Comparison of ENCODE assay signal across 19 cellular contexts in genomic region chr22:30928401-30928800, GRCh38. TPM values are rescaled to one million over a fixed set of nuclear protein-coding genes. Genes with fewer than 3 reads are reported as not detected.
A peak's percentile ranks its signal among the peaks of the same experiment; 100 is the strongest.
DNase-seq lines count a peak whose midpoint lies in the region; ATAC-seq, FAIRE-seq and TF ChIP-seq lines count a peak whose summit lies in the region.
"Had no signal": no experiment of that assay in that cellular context is flagged by ENCODE, and none has a peak within 500 bp of the region (broad histone marks: within the 10 kb centered on the region; RNA-seq: fewer than 3 reads in every experiment).

No MANE protein-coding gene starts in this region.

- no peaks in the 10 kb centered on the region for H3K4me1 Mint-ChIP-seq in activated CD8-positive, alpha-beta memory T cell treated with anti-CD3 and anti-CD28 coated beads, Interleukin-2, amount 10 ng/mL, durations not matched to agents 7 days and 5 days
- H3K4me1 Mint-ChIP-seq in naive thymus-derived CD4-positive, alpha-beta T cell: peaks cover 0 to 33% (median 27%) of the 10 kb centered on the region in 7 donors
- H3K4me1 Mint-ChIP-seq in progenitor cell of endocrine pancreas (ENCODE audit: low read depth) (no peaks in the 10 kb centered on the region), glutamatergic neuron (ENCODE audit: low read depth, unreplicated experiment) (no peaks in the 10 kb centered on the region)

- peak overlapping the region; percentile 13 for H3K27ac Mint-ChIP-seq in activated CD8-positive, alpha-beta memory T cell treated with anti-CD3 and anti-CD28 coated beads, Interleukin-2, amount 10 ng/mL, durations not matched to agents 7 days and 5 days
- peak overlapping the region in 5 of 9 donors; percentile 9 to 65 (median 31) for H3K27ac Mint-ChIP-seq in naive thymus-derived CD4-positive, alpha-beta T cell
- H3K27ac Mint-ChIP-seq in progenitor cell of endocrine pancreas: peak overlapping the region; percentile 35
- no peak overlapping the region for H3K27ac Mint-ChIP-seq in glutamatergic neuron (ENCODE audit: unreplicated experiment)

- CTCF ChIA-PET in activated CD8-positive, alpha-beta memory T cell treated with anti-CD3 and anti-CD28 coated beads, Interleukin-2, amount 10 ng/mL, durations not matched to agents 7 days and 5 days (lab: Charles Lee): no interaction called here
- CTCF ChIA-PET in naive thymus-derived CD4-positive, alpha-beta T cell (lab: Charles Lee): interaction anchor here (0.6 kb wide), 1 partner anchor 633 kb away, joined by 3 read pairs; no protein-coding TSS in a partner anchor

- peak; percentile 7 for FAIRE-seq in bronchial epithelial cell (lab: Jason Lieb, UNC)
- FAIRE-seq: A549, GM12878, HepG2 had no signal

- no peak overlapping the region for H3K27ac ChIP-seq in naive thymus-derived CD4-positive, alpha-beta T cell (ENCODE audit: low read depth, low read length)
- H3K27ac ChIP-seq: 22Rv1, A549, C4-2B had no signal

- H3K36me3 ChIP-seq in bronchial epithelial cell (ENCODE audit: control insufficient read depth, insufficient read depth, low read length): peaks cover 27% of the 10 kb centered on the region
- H3K36me3 ChIP-seq in naive thymus-derived CD4-positive, alpha-beta T cell (ENCODE audit: control insufficient read depth in 2 of 3, insufficient read depth in 3 of 3, low read length in 3 of 3): peaks cover 19 to 97% (median 38%) of the 10 kb centered on the region in 3 experiments

- peaks cover 0 to 9% of the 10 kb centered on the region in 2 donors for H3K4me1 ChIP-seq in naive thymus-derived CD4-positive, alpha-beta T cell (ENCODE audit: control insufficient read depth in 2 of 2, insufficient read depth in 2 of 2, low read length in 2 of 2)
- H3K4me1 ChIP-seq: A549 had no signal

- H3K36me3 Mint-ChIP-seq in activated CD8-positive, alpha-beta memory T cell treated with anti-CD3 and anti-CD28 coated beads, Interleukin-2, amount 10 ng/mL, durations not matched to agents 7 days and 5 days: peaks cover 24% of the 10 kb centered on the region
- H3K36me3 Mint-ChIP-seq in naive thymus-derived CD4-positive, alpha-beta T cell: peaks cover 25 to 71% (median 42%) of the 10 kb centered on the region in 5 donors
- H3K36me3 Mint-ChIP-seq in progenitor cell of endocrine pancreas (ENCODE audit: insufficient read depth) (peaks cover 26% of the 10 kb centered on the region), glutamatergic neuron (ENCODE audit: unreplicated experiment) (peaks cover 7% of the 10 kb centered on the region)

- no peak for ATAC-seq in activated CD8-positive, alpha-beta memory T cell treated with anti-CD3 and anti-CD28 coated beads, Interleukin-2, amount 10 ng/mL, durations not matched to agents 7 days and 5 days
- no peak for ATAC-seq in naive thymus-derived CD4-positive, alpha-beta T cell
- ATAC-seq: A549, GM12878, HepG2 had no signal

- no peak for DNase-seq in activated CD8-positive, alpha-beta memory T cell treated with anti-CD3 and anti-CD28 coated beads, Interleukin-2, amount 10 ng/mL, durations not matched to agents 7 days and 5 days
- DNase-seq in activated CD8-positive, alpha-beta memory T cell treated with anti-CD3 and anti-CD28 coated beads, Interleukin-2, amount 50 U/mL, for 4 hours: no peak
- DNase-seq in bronchial epithelial cell (ENCODE audit: low read depth): no peak
- DNase-seq in naive thymus-derived CD4-positive, alpha-beta T cell: no peak
- DNase-seq in progenitor cell of endocrine pancreas (ENCODE audit: low spot score, unreplicated experiment): no peak
- no peak for DNase-seq in activated CD4-positive, alpha-beta T cell treated with anti-CD3 and anti-CD28 coated beads, Interleukin-2, amount 50 U/mL, for 1 hour
- no peak for DNase-seq in glutamatergic neuron
- no peak for DNase-seq in globus pallidus (ENCODE audit: low spot score)
- DNase-seq: AML-193; Calu3; CD4-positive, alpha-beta memory T cell; DMS79 treated with DMSO at 0.1 percent for 48 hours; GOT3; H7 had no signal

- TF ChIP-seq CTCF in bronchial epithelial cell (IDR thresholded peaks at IDR 0.05; ENCODE audit: insufficient read depth, low read length, severe bottlenecking) (no peak), progenitor cell of endocrine pancreas (IDR thresholded peaks at IDR 0.05; ENCODE audit: unreplicated experiment) (no peak), glutamatergic neuron (IDR thresholded peaks at IDR 0.05; ENCODE audit: partially characterized antibody, unreplicated experiment) (no peak)

- no peaks in the 10 kb centered on the region for H3K27me3 Mint-ChIP-seq in activated CD8-positive, alpha-beta memory T cell treated with anti-CD3 and anti-CD28 coated beads, Interleukin-2, amount 10 ng/mL, durations not matched to agents 7 days and 5 days
- no peaks in the 10 kb centered on the region for H3K27me3 Mint-ChIP-seq in naive thymus-derived CD4-positive, alpha-beta T cell
- H3K27me3 Mint-ChIP-seq in progenitor cell of endocrine pancreas (no peaks in the 10 kb centered on the region), glutamatergic neuron (ENCODE audit: unreplicated experiment) (peaks cover 7% of the 10 kb centered on the region)
- H3K27me3 Mint-ChIP-seq: CD4-positive, alpha-beta memory T cell had no signal

- H3K9me3 ChIP-seq in naive thymus-derived CD4-positive, alpha-beta T cell (ENCODE audit: control insufficient read depth in 2 of 3, low read length in 3 of 3): no peaks in the 10 kb centered on the region
- H3K9me3 ChIP-seq: A549 had no signal

- no peak overlapping the region for H3K4me3 Mint-ChIP-seq in activated CD8-positive, alpha-beta memory T cell treated with anti-CD3 and anti-CD28 coated beads, Interleukin-2, amount 10 ng/mL, durations not matched to agents 7 days and 5 days
- no peak overlapping the region for H3K4me3 Mint-ChIP-seq in naive thymus-derived CD4-positive, alpha-beta T cell
- H3K4me3 Mint-ChIP-seq in progenitor cell of endocrine pancreas (ENCODE audit: low read depth) (no peak overlapping the region), glutamatergic neuron (ENCODE audit: unreplicated experiment) (no peak overlapping the region)
- H3K4me3 Mint-ChIP-seq: CD4-positive, alpha-beta memory T cell had no signal

- intact Hi-C loops in naive thymus-derived CD4-positive, alpha-beta T cell (cut with micrococcal nuclease): no loop called here

- no peak overlapping the region for H3K4me3 ChIP-seq in bronchial epithelial cell (ENCODE audit: low read depth, low read length)
- no peak overlapping the region for H3K4me3 ChIP-seq in naive thymus-derived CD4-positive, alpha-beta T cell (ENCODE audit: low read length)
- H3K4me3 ChIP-seq: A549, GM12878 had no signal

- H3K27me3 ChIP-seq in bronchial epithelial cell (ENCODE audit: control insufficient read depth, insufficient read depth, low read length): no peaks in the 10 kb centered on the region
- no peaks in the 10 kb centered on the region for H3K27me3 ChIP-seq in naive thymus-derived CD4-positive, alpha-beta T cell (ENCODE audit: control insufficient read depth in 2 of 2, insufficient read depth in 2 of 2, low read length in 2 of 2)

- no peaks in the 10 kb centered on the region for H3K9me3 Mint-ChIP-seq in activated CD8-positive, alpha-beta memory T cell treated with anti-CD3 and anti-CD28 coated beads, Interleukin-2, amount 10 ng/mL, durations not matched to agents 7 days and 5 days (ENCODE audit: low read depth)
- H3K9me3 Mint-ChIP-seq in naive thymus-derived CD4-positive, alpha-beta T cell: peaks cover 0 to 1% (median 0%) of the 10 kb centered on the region in 11 donors
- H3K9me3 Mint-ChIP-seq in progenitor cell of endocrine pancreas (ENCODE audit: low read depth): no peaks in the 10 kb centered on the region
- no peaks in the 10 kb centered on the region for H3K9me3 Mint-ChIP-seq in glutamatergic neuron (ENCODE audit: unreplicated experiment)
- H3K9me3 Mint-ChIP-seq: CD4-positive, alpha-beta memory T cell had no signal

- POLR2A ChIA-PET in naive thymus-derived CD4-positive, alpha-beta T cell (lab: Charles Lee): interaction anchor here (4.2 kb wide), 1 partner anchor 12 kb away, joined by 29 read pairs; no protein-coding TSS in a partner anchor

RNA-seq across cellular contexts. Expression of gene MORC2, which starts 40.2 kb away (rescaled TPM):
- total RNA-seq in activated CD8-positive, alpha-beta memory T cell treated with anti-CD3 and anti-CD28 coated beads, Interleukin-2, amount 10 ng/mL, durations not matched to agents 7 days and 5 days: 10 to 100 TPM; 27.0 to 28.7 TPM
- total RNA-seq in bronchial epithelial cell: 11.0 and 12.6 TPM in 2 replicates
- 10 to 100 TPM; 34.8 to 66.9 (median 46.5) TPM for total RNA-seq in naive thymus-derived CD4-positive, alpha-beta T cell
- 10 to 100 TPM; 12.8 to 25.6 TPM for polyA plus RNA-seq in naive thymus-derived CD4-positive, alpha-beta T cell
- total RNA-seq in progenitor cell of endocrine pancreas: 47.3 and 50.1 TPM in 2 replicates
- 72.8 TPM for total RNA-seq in glutamatergic neuron (ENCODE audit: unreplicated experiment)

RNA-seq across cellular contexts. Expression of gene TUG1, which starts 40.7 kb away (rescaled TPM):
- 10 to 100 TPM; 56.7 to 69.8 TPM for total RNA-seq in activated CD8-positive, alpha-beta memory T cell treated with anti-CD3 and anti-CD28 coated beads, Interleukin-2, amount 10 ng/mL, durations not matched to agents 7 days and 5 days
- total RNA-seq in bronchial epithelial cell (24.5 and 34.9 TPM in 2 replicates), progenitor cell of endocrine pancreas (142 and 146 TPM in 2 replicates), glutamatergic neuron (ENCODE audit: unreplicated experiment) (112 TPM)
- 100 to 1,000 TPM in 3 of 5 experiments, 10 to 100 TPM in 2; 82.7 to 159 (median 113) TPM for total RNA-seq in naive thymus-derived CD4-positive, alpha-beta T cell
- 10 to 100 TPM; 24.0 to 33.3 TPM for polyA plus RNA-seq in naive thymus-derived CD4-positive, alpha-beta T cell
